In genomic region chr5:91190333-91190680, GRCh38 we compare ENCODE assay signal across 10 cellular contexts.
A peak's percentile ranks its signal among the peaks of the same experiment; 100 is the strongest.
DNase-seq lines count a peak whose midpoint lies in the region; ATAC-seq and TF ChIP-seq lines count a peak whose summit lies in the region.
"Had no signal": no experiment of that assay in that cellular context is flagged by ENCODE, and none has a peak within 500 bp of the region (broad histone marks: within the 10 kb centered on the region; RNA-seq: fewer than 3 reads in every experiment).

No MANE protein-coding gene starts in this region.

- WGBS in mesodermal cell (ENCODE audit: insufficient coverage in 2 of 2), 2 experiments: 88 to 92% methylated on average over 2 of the region's 3 CpGs
- WGBS in thyroid gland, 2 donors: 62 to 80% methylated on average over 3 of the region's 3 CpGs

- CTCF ChIA-PET in activated CD4-positive, alpha-beta T cell treated with anti-CD3 and anti-CD28 coated beads, Interleukin-2, amount 10 ng/mL, durations not matched to agents 7 days and 5 days (lab: Charles Lee): no interaction called here

- H3K27ac Mint-ChIP-seq in HFFc6: peak overlapping the region; percentile 87
- no peak overlapping the region for H3K27ac Mint-ChIP-seq in activated CD4-positive, alpha-beta T cell treated with anti-CD3 and anti-CD28 coated beads, Interleukin-2, amount 10 ng/mL, durations not matched to agents 7 days and 5 days

- no peaks in the 10 kb centered on the region for H3K9me3 ChIP-seq in mesodermal cell (ENCODE audit: control insufficient read depth, low read length)
- no peaks in the 10 kb centered on the region for H3K9me3 ChIP-seq in thyroid gland

- H3K27me3 Mint-ChIP-seq in HFFc6 (ENCODE audit: insufficient read depth): no peaks in the 10 kb centered on the region
- H3K27me3 Mint-ChIP-seq in activated CD4-positive, alpha-beta T cell treated with anti-CD3 and anti-CD28 coated beads, Interleukin-2, amount 10 ng/mL, durations not matched to agents 7 days and 5 days: peaks cover 12% of the 10 kb centered on the region

- H3K4me3 Mint-ChIP-seq in HFFc6: peak overlapping the region; percentile 79
- no peak overlapping the region for H3K4me3 Mint-ChIP-seq in activated CD4-positive, alpha-beta T cell treated with anti-CD3 and anti-CD28 coated beads, Interleukin-2, amount 10 ng/mL, durations not matched to agents 7 days and 5 days

- no peaks in the 10 kb centered on the region for H3K36me3 Mint-ChIP-seq in HFFc6 (ENCODE audit: low read depth)
- H3K36me3 Mint-ChIP-seq in activated CD4-positive, alpha-beta T cell treated with anti-CD3 and anti-CD28 coated beads, Interleukin-2, amount 10 ng/mL, durations not matched to agents 7 days and 5 days (ENCODE audit: low read depth): no peaks in the 10 kb centered on the region

- no peaks in the 10 kb centered on the region for H3K36me3 ChIP-seq in mesodermal cell (ENCODE audit: control insufficient read depth, insufficient read depth, low read length)
- H3K36me3 ChIP-seq in thyroid gland: no peaks in the 10 kb centered on the region

- peak overlapping the region; percentile 68 for H3K27ac ChIP-seq in mesodermal cell (ENCODE audit: low read depth, low read length, severe bottlenecking)
- H3K27ac ChIP-seq in thyroid gland: peak overlapping the region in 2 of 3 donors; percentile 10 to 51

- peak overlapping the region in 1 of 2 donors; percentile 2 for H3K4me3 ChIP-seq in cardiac fibroblast (replicated peaks in 1 of 2; ENCODE audit: low read depth in 2 of 2, low read length in 2 of 2)
- H3K4me3 ChIP-seq in mesodermal cell (ENCODE audit: extremely low read depth, insufficient read depth, low read length, poor library complexity, severe bottlenecking): no peak overlapping the region
- no peak overlapping the region for H3K4me3 ChIP-seq in thyroid gland (replicated peaks in 1 of 3)

- intact Hi-C loops in thyroid gland (cut with DNase I): no loop called here

- peaks cover 11% of the 10 kb centered on the region for H3K4me1 ChIP-seq in mesodermal cell (ENCODE audit: control insufficient read depth, insufficient read depth, low read length, poor library complexity, severe bottlenecking)
- H3K4me1 ChIP-seq in thyroid gland: peaks cover 15 to 16% of the 10 kb centered on the region in 2 donors

- POLR2A ChIA-PET in activated CD4-positive, alpha-beta T cell treated with anti-CD3 and anti-CD28 coated beads, Interleukin-2, amount 10 ng/mL, durations not matched to agents 7 days and 5 days (lab: Charles Lee): no interaction called here

- peaks cover 27% of the 10 kb centered on the region for H3K4me1 Mint-ChIP-seq in HFFc6 (ENCODE audit: low read depth)
- peaks cover 3% of the 10 kb centered on the region for H3K4me1 Mint-ChIP-seq in activated CD4-positive, alpha-beta T cell treated with anti-CD3 and anti-CD28 coated beads, Interleukin-2, amount 10 ng/mL, durations not matched to agents 7 days and 5 days

- TF ChIP-seq POLR2A in thyroid gland (IDR thresholded peaks at IDR 0.05): no peak

- H3K27me3 ChIP-seq in thyroid gland: no peaks in the 10 kb centered on the region

- DNase-seq in HFFc6: no peak
- no peak for DNase-seq in cardiac fibroblast (ENCODE audit: low read depth in 2 of 2)
- no peak for DNase-seq in thyroid gland
- DNase-seq in NK-92 (lab: John Stamatoyannopoulos, UW; ENCODE audit: unreplicated experiment): no peak
- no peak for DNase-seq in activated CD4-positive, alpha-beta T cell treated with anti-CD3 and anti-CD28 coated beads, Interleukin-2, amount 10 ng/mL, durations not matched to agents 7 days and 5 days
- DNase-seq: foreskin melanocyte, NCI-H2107 had no signal

- ATAC-seq in HG03039 (IDR thresholded peaks at IDR 0.05; ENCODE audit: unreplicated experiment) (no peak), GM21381 (IDR thresholded peaks at IDR 0.05; ENCODE audit: unreplicated experiment) (no peak)

- peak; percentile 23; the same call in 1 of the 2 replicates for TF ChIP-seq CTCF in HFFc6 (IDR thresholded peaks at IDR 0.05)
- TF ChIP-seq CTCF in cardiac fibroblast (IDR thresholded peaks at IDR 0.05; ENCODE audit: low read depth, low read length): peak; percentile 15
- no peak for TF ChIP-seq CTCF in thyroid gland (IDR thresholded peaks at IDR 0.05)

- H3K9me3 Mint-ChIP-seq in HFFc6: no peaks in the 10 kb centered on the region
- H3K9me3 Mint-ChIP-seq in activated CD4-positive, alpha-beta T cell treated with anti-CD3 and anti-CD28 coated beads, Interleukin-2, amount 10 ng/mL, durations not matched to agents 7 days and 5 days: no peaks in the 10 kb centered on the region

Comparison
In these comparisons a context has a peak if more than half of its experiments do, and no peak if none do; other contexts are left out.
1. CTCF ChIP-seq: peak in HFFc6 (single experiment) and cardiac fibroblast (single experiment); none in thyroid gland (0 of 6).